ENCODE assay signal across 22 cellular contexts in genomic region chr18:25795178-25795577, GRCh38.
"Had no signal": no experiment of that assay in that cellular context is flagged by ENCODE, and none has a peak within 500 bp of the region (broad histone marks: within the 10 kb centered on the region; RNA-seq: fewer than 3 reads in every experiment).

No MANE protein-coding gene starts in this region.

- H3K9me3 Mint-ChIP-seq: activated B cell treated with CpG ODN at 0.5 μM for 24 hours; activated naive CD4-positive, alpha-beta T cell treated with anti-CD3 and anti-CD28 coated beads, Interleukin-2, amount 10 ng/mL, durations not matched to agents 7 days and 5 days; effector memory CD8-positive, alpha-beta T cell had no signal

- H3K4me3 ChIP-seq: colonic mucosa, dorsolateral prefrontal cortex, esophagus muscularis mucosa, gastrocnemius medialis, heart left ventricle, prostate gland, upper lobe of right lung had no signal

- H3K4me1 ChIP-seq: colonic mucosa, esophagus muscularis mucosa, gastrocnemius medialis, heart left ventricle, prostate gland, upper lobe of right lung had no signal

- H3K4me3 Mint-ChIP-seq: activated B cell treated with CpG ODN at 0.5 μM for 24 hours; activated CD4-positive, alpha-beta T cell treated with anti-CD3 and anti-CD28 coated beads for 36 hours; activated naive CD4-positive, alpha-beta T cell treated with anti-CD3 and anti-CD28 coated beads, Interleukin-2, amount 10 ng/mL, durations not matched to agents 7 days and 5 days; activated T-cell treated with anti-CD3 and anti-CD28 coated beads, Interleukin-2, amount 50 U/mL, for 72 hours; effector memory CD8-positive, alpha-beta T cell; naive thymus-derived CD4-positive, alpha-beta T cell; T-helper 17 cell had no signal

- H3K4me1 Mint-ChIP-seq: activated B cell treated with CpG ODN at 0.5 μM for 24 hours; activated CD4-positive, alpha-beta T cell treated with anti-CD3 and anti-CD28 coated beads for 36 hours; activated naive CD4-positive, alpha-beta T cell treated with anti-CD3 and anti-CD28 coated beads, Interleukin-2, amount 10 ng/mL, durations not matched to agents 7 days and 5 days; naive thymus-derived CD4-positive, alpha-beta T cell; T-helper 17 cell had no signal

- H3K27ac ChIP-seq: brain microvascular endothelial cell, colonic mucosa, dorsolateral prefrontal cortex, esophagus muscularis mucosa, gastrocnemius medialis, heart left ventricle, prostate gland, upper lobe of right lung had no signal

- H3K9me3 ChIP-seq: colonic mucosa, esophagus muscularis mucosa, gastrocnemius medialis, heart left ventricle, prostate gland, upper lobe of right lung had no signal

- ATAC-seq: activated CD4-positive, alpha-beta T cell treated with anti-CD3 and anti-CD28 coated beads for 36 hours; activated T-cell treated with anti-CD3 and anti-CD28 coated beads, Interleukin-2, amount 50 U/mL, for 72 hours; effector memory CD8-positive, alpha-beta T cell; gastrocnemius medialis; heart left ventricle; left cardiac atrium; naive thymus-derived CD4-positive, alpha-beta T cell; stimulated activated naive CD8-positive, alpha-beta T cell treated with anti-CD3 and anti-CD28 coated beads, Interleukin-15, Interleukin-2, amounts not matched to agents 100 U/mL and 50 U/mL, for 24 hours; T-helper 17 cell; upper lobe of right lung had no signal

- H3K36me3 ChIP-seq: brain microvascular endothelial cell, colonic mucosa, esophagus muscularis mucosa, gastrocnemius medialis, heart left ventricle, prostate gland, upper lobe of right lung had no signal

- DNase-seq: activated B cell treated with CpG ODN at 0.5 μM for 24 hours; activated CD4-positive, alpha-beta T cell treated with anti-CD3 and anti-CD28 coated beads for 36 hours; activated CD4-positive, alpha-beta T cell treated with anti-CD3 and anti-CD28 coated beads, Interleukin-2, amount 50 U/mL, for 4 hours; activated effector memory CD4-positive, alpha-beta T cell treated with Interleukin-2 at 50 U/mL for 16 hours; activated naive CD4-positive, alpha-beta T cell treated with anti-CD3 and anti-CD28 coated beads, Interleukin-2, amount 10 ng/mL, durations not matched to agents 7 days and 5 days; activated T-cell treated with anti-CD3 and anti-CD28 coated beads, Interleukin-2, amount 50 U/mL, for 72 hours; brain microvascular endothelial cell; colonic mucosa; effector memory CD8-positive, alpha-beta T cell; gastrocnemius medialis; heart left ventricle; left cardiac atrium; mesendoderm; naive thymus-derived CD4-positive, alpha-beta T cell; stimulated activated CD4-positive, alpha-beta T cell treated with anti-CD3 and anti-CD28 coated beads, Interleukin-4, amount 100 ng/mL, for 4 hours; stimulated activated naive CD8-positive, alpha-beta T cell treated with anti-CD3 and anti-CD28 coated beads, Interleukin-15, Interleukin-2, amounts not matched to agents 100 U/mL and 50 U/mL, for 24 hours; SW 1271; T-helper 17 cell; upper lobe of right lung had no signal

- H3K36me3 Mint-ChIP-seq: activated naive CD4-positive, alpha-beta T cell treated with anti-CD3 and anti-CD28 coated beads, Interleukin-2, amount 10 ng/mL, durations not matched to agents 7 days and 5 days had no signal

- H3K27me3 ChIP-seq: brain microvascular endothelial cell, colonic mucosa, gastrocnemius medialis, heart left ventricle, upper lobe of right lung had no signal

- H3K27ac Mint-ChIP-seq: activated B cell treated with CpG ODN at 0.5 μM for 24 hours; activated CD4-positive, alpha-beta T cell treated with anti-CD3 and anti-CD28 coated beads for 36 hours; activated naive CD4-positive, alpha-beta T cell treated with anti-CD3 and anti-CD28 coated beads, Interleukin-2, amount 10 ng/mL, durations not matched to agents 7 days and 5 days; activated T-cell treated with anti-CD3 and anti-CD28 coated beads, Interleukin-2, amount 50 U/mL, for 72 hours; effector memory CD8-positive, alpha-beta T cell; naive thymus-derived CD4-positive, alpha-beta T cell; T-helper 17 cell had no signal

- H3K27me3 Mint-ChIP-seq: activated B cell treated with CpG ODN at 0.5 μM for 24 hours; activated naive CD4-positive, alpha-beta T cell treated with anti-CD3 and anti-CD28 coated beads, Interleukin-2, amount 10 ng/mL, durations not matched to agents 7 days and 5 days; effector memory CD8-positive, alpha-beta T cell; T-helper 17 cell had no signal
